In genomic region chr20:3003416-3003815, GRCh38 we compare ENCODE assay signal across 1 cellular context.
TF ChIP-seq lines count a peak whose summit lies in the region.

No MANE protein-coding gene starts in this region.

TF ChIP-seq in HepG2, 621 proteins besides CTCF, POLR2A, EP300 and RAD21 (continued from another document and continues in another):
- TF ChIP-seq ZNF646 (CRISPR knock-in tag; IDR thresholded peaks at IDR 0.05) (no peak), ZNF121 (CRISPR knock-in tag; IDR thresholded peaks at IDR 0.05) (peak; percentile 85), KLF11 (CRISPR knock-in tag; IDR thresholded peaks at IDR 0.05) (no peak), YEATS2 (CRISPR knock-in tag; IDR thresholded peaks at IDR 0.05; ENCODE audit: borderline replicate concordance) (no peak), ZNF557 (CRISPR knock-in tag; IDR thresholded peaks at IDR 0.05) (no peak), HOXA3 (CRISPR knock-in tag; IDR thresholded peaks at IDR 0.05) (0 out of 2 replicates have a peak, but pooled peaks have one; percentile 28), HDAC1 (CRISPR knock-in tag; IDR thresholded peaks at IDR 0.05) (0 out of 2 replicates have a peak, but pooled peaks have one; percentile 33), TFDP2 (CRISPR knock-in tag; IDR thresholded peaks at IDR 0.05) (no peak), ZNF431 (CRISPR knock-in tag; IDR thresholded peaks at IDR 0.05; ENCODE audit: borderline replicate concordance, low read depth) (no peak), ZNF724P (CRISPR knock-in tag; IDR thresholded peaks at IDR 0.05; ENCODE audit: borderline replicate concordance) (no peak), GATAD2A (CRISPR knock-in tag; IDR thresholded peaks at IDR 0.05) (peak; percentile 34; the same call in 1 of the 2 replicates), MED1 (CRISPR knock-in tag; IDR thresholded peaks at IDR 0.05) (no peak), ZFAT (CRISPR knock-in tag; conservative IDR thresholded peaks at IDR 0.05) (no peak), ZNF446 (CRISPR knock-in tag; IDR thresholded peaks at IDR 0.05) (no peak), FOXA3 (CRISPR knock-in tag; IDR thresholded peaks at IDR 0.05) (peak; percentile 48), ZNF225 (CRISPR knock-in tag; IDR thresholded peaks at IDR 0.05) (no peak), SAP130 (CRISPR knock-in tag; IDR thresholded peaks at IDR 0.05; ENCODE audit: low read depth) (0 out of 2 replicates have a peak, but pooled peaks have one; percentile 19), HDAC2 (CRISPR knock-in tag; IDR thresholded peaks at IDR 0.05) (0 out of 2 replicates have a peak, but pooled peaks have one; percentile 27), RORA (CRISPR knock-in tag; IDR thresholded peaks at IDR 0.05) (no peak), ZNF362 (CRISPR knock-in tag; IDR thresholded peaks at IDR 0.05; ENCODE audit: borderline replicate concordance) (peak; percentile 82), ZNF580 (CRISPR knock-in tag; IDR thresholded peaks at IDR 0.05; ENCODE audit: borderline replicate concordance, low read depth) (no peak), RARA (CRISPR knock-in tag; IDR thresholded peaks at IDR 0.05) (peak; percentile 79), STAG1 (CRISPR knock-in tag; IDR thresholded peaks at IDR 0.05) (0 out of 2 replicates have a peak, but pooled peaks have one; percentile 1), NR2F6 (IDR thresholded peaks at IDR 0.05) (peak; percentile 42; the same call in 1 of the 2 replicates), NR2F6 (CRISPR knock-in tag; IDR thresholded peaks at IDR 0.05) (peak; percentile 52; the same call in 1 of the 2 replicates), KAT8 (CRISPR knock-in tag; IDR thresholded peaks at IDR 0.05) (0 out of 2 replicates have a peak, but pooled peaks have one; percentile 20), ZNF546 (CRISPR knock-in tag; conservative IDR thresholded peaks at IDR 0.05) (no peak), ATF7-NPFF (CRISPR knock-in tag; IDR thresholded peaks at IDR 0.05; ENCODE audit: low read depth) (no peak), SRSF9 (IDR thresholded peaks at IDR 0.05; ENCODE audit: borderline replicate concordance, insufficient read depth, low read depth, low read length, poor library complexity, severe bottlenecking) (no peak), HNF4A (CRISPR knock-in tag; IDR thresholded peaks at IDR 0.05) (peak; percentile 49), RXRB (CRISPR knock-in tag; IDR thresholded peaks at IDR 0.05; ENCODE audit: borderline replicate concordance) (0 out of 2 replicates have a peak, but pooled peaks have one; percentile 28), NFIB (CRISPR knock-in tag; IDR thresholded peaks at IDR 0.05; ENCODE audit: borderline replicate concordance) (no peak)
- TF ChIP-seq, protein P1, sequence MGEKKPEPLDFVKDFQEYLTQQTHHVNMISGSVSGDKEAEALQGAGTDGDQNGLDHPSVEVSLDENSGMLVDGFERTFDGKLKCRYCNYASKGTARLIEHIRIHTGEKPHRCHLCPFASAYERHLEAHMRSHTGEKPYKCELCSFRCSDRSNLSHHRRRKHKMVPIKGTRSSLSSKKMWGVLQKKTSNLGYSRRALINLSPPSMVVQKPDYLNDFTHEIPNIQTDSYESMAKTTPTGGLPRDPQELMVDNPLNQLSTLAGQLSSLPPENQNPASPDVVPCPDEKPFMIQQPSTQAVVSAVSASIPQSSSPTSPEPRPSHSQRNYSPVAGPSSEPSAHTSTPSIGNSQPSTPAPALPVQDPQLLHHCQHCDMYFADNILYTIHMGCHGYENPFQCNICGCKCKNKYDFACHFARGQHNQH (CRISPR knock-in tag; IDR thresholded peaks at IDR 0.05) = 0 out of 2 replicates have a peak, but pooled peaks have one; percentile 28
- TF ChIP-seq, protein P2, sequence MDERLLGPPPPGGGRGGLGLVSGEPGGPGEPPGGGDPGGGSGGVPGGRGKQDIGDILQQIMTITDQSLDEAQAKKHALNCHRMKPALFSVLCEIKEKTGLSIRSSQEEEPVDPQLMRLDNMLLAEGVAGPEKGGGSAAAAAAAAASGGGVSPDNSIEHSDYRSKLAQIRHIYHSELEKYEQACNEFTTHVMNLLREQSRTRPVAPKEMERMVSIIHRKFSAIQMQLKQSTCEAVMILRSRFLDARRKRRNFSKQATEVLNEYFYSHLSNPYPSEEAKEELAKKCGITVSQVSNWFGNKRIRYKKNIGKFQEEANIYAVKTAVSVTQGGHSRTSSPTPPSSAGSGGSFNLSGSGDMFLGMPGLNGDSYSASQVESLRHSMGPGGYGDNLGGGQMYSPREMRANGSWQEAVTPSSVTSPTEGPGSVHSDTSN (CRISPR knock-in tag; IDR thresholded peaks at IDR 0.05) = peak; percentile 37; the same call in 1 of the 2 replicates
- TF ChIP-seq, protein P3, sequence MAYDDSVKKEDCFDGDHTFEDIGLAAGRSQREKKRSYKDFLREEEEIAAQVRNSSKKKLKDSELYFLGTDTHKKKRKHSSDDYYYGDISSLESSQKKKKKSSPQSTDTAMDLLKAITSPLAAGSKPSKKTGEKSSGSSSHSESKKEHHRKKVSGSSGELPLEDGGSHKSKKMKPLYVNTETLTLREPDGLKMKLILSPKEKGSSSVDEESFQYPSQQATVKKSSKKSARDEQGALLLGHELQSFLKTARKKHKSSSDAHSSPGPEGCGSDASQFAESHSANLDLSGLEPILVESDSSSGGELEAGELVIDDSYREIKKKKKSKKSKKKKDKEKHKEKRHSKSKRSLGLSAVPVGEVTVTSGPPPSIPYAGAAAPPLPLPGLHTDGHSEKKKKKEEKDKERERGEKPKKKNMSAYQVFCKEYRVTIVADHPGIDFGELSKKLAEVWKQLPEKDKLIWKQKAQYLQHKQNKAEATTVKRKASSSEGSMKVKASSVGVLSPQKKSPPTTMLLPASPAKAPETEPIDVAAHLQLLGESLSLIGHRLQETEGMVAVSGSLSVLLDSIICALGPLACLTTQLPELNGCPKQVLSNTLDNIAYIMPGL (CRISPR knock-in tag; IDR thresholded peaks at IDR 0.05; ENCODE audit: borderline replicate concordance in 1 of 2, low read depth in 1 of 2) = no peak
- TF ChIP-seq, protein P4, sequence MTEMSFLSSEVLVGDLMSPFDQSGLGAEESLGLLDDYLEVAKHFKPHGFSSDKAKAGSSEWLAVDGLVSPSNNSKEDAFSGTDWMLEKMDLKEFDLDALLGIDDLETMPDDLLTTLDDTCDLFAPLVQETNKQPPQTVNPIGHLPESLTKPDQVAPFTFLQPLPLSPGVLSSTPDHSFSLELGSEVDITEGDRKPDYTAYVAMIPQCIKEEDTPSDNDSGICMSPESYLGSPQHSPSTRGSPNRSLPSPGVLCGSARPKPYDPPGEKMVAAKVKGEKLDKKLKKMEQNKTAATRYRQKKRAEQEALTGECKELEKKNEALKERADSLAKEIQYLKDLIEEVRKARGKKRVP (CRISPR knock-in tag; IDR thresholded peaks at IDR 0.05) = no peak
- TF ChIP-seq, protein P5, sequence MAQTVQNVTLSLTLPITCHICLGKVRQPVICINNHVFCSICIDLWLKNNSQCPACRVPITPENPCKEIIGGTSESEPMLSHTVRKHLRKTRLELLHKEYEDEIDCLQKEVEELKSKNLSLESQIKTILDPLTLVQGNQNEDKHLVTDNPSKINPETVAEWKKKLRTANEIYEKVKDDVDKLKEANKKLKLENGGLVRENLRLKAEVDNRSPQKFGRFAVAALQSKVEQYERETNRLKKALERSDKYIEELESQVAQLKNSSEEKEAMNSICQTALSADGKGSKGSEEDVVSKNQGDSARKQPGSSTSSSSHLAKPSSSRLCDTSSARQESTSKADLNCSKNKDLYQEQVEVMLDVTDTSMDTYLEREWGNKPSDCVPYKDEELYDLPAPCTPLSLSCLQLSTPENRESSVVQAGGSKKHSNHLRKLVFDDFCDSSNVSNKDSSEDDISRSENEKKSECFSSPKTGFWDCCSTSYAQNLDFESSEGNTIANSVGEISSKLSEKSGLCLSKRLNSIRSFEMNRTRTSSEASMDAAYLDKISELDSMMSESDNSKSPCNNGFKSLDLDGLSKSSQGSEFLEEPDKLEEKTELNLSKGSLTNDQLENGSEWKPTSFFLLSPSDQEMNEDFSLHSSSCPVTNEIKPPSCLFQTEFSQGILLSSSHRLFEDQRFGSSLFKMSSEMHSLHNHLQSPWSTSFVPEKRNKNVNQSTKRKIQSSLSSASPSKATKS (CRISPR knock-in tag; IDR thresholded peaks at IDR 0.05) = no peak
- TF ChIP-seq, protein P6, sequence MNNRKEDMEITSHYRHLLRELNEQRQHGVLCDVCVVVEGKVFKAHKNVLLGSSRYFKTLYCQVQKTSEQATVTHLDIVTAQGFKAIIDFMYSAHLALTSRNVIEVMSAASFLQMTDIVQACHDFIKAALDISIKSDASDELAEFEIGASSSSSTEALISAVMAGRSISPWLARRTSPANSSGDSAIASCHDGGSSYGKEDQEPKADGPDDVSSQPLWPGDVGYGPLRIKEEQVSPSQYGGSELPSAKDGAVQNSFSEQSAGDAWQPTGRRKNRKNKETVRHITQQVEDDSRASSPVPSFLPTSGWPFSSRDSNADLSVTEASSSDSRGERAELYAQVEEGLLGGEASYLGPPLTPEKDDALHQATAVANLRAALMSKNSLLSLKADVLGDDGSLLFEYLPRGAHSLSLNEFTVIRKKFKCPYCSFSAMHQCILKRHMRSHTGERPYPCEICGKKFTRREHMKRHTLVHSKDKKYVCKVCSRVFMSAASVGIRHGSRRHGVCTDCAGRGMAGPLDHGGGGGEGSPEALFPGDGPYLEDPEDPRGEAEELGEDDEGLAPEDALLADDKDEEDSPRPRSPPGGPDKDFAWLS (CRISPR knock-in tag; IDR thresholded peaks at IDR 0.05; ENCODE audit: borderline replicate concordance) = no peak
